Comparison of ENCODE assay signal across 15 cellular contexts in the genomic region with DNA sequence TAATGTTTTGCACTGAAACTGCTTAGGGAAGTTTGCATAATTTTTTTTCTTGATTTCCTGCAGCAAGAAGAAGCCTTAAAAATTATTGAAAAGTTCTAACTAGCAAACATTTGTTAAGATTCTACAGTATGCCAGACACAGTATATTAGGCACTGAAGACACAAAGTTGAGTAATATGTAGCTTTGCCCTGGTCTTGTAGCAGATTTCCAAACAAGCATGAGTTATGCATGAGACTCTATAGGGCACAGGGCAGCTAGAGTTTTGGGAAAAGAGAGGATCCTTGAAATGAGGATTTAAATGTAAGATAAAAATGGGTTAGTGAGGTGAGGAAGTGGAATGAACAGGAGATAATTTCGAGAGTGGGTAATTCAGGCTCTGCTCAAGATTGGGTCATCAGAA. TPM values are rescaled to one million over a fixed set of nuclear protein-coding genes. Genes with fewer than 3 reads are reported as not detected.
A peak's percentile ranks its signal among the peaks of the same experiment; 100 is the strongest.
DNase-seq lines count a peak whose midpoint lies in the region; ATAC-seq and TF ChIP-seq lines count a peak whose summit lies in the region.
"Had no signal": no experiment of that assay in that cellular context is flagged by ENCODE, and none has a peak within 500 bp of the region (broad histone marks: within the 10 kb centered on the region; RNA-seq: fewer than 3 reads in every experiment).

No MANE protein-coding gene starts in this region.

- peaks cover 26 to 46% (median 30%) of the 10 kb centered on the region in 7 donors for H3K4me1 Mint-ChIP-seq in naive thymus-derived CD4-positive, alpha-beta T cell

- H3K36me3 ChIP-seq in Karpas-422 (ENCODE audit: insufficient read depth, low read length): no peaks in the 10 kb centered on the region
- no peaks in the 10 kb centered on the region for H3K36me3 ChIP-seq in naive thymus-derived CD4-positive, alpha-beta T cell (ENCODE audit: control insufficient read depth in 2 of 3, insufficient read depth in 3 of 3, low read length in 3 of 3)
- H3K36me3 ChIP-seq in esophagus muscularis mucosa: no peaks in the 10 kb centered on the region

- POLR2A ChIA-PET in naive thymus-derived CD4-positive, alpha-beta T cell (lab: Charles Lee): interaction anchor here (0.8 to 2.7 kb wide), 5 partner anchors 8 to 41 kb away, joined by 3 to 28 read pairs (median 4); a partner anchor contains a TSS

- H3K9me3 ChIP-seq in Karpas-422 (ENCODE audit: low read length) (no peaks in the 10 kb centered on the region), esophagus muscularis mucosa (no peaks in the 10 kb centered on the region)
- no peaks in the 10 kb centered on the region for H3K9me3 ChIP-seq in naive thymus-derived CD4-positive, alpha-beta T cell (ENCODE audit: control insufficient read depth in 2 of 3, low read length in 3 of 3)
- H3K9me3 ChIP-seq: mucosa of descending colon had no signal

- H4K20me1 ChIP-seq in Karpas-422 (ENCODE audit: insufficient read depth, low read depth, low read length): no peaks in the 10 kb centered on the region

- H3K4me3 Mint-ChIP-seq in naive thymus-derived CD4-positive, alpha-beta T cell: peak overlapping the region in 5 of 10 donors; percentile 8 to 57 (median 41)

- H3K27ac ChIP-seq in Karpas-422 (ENCODE audit: low read length) (peak overlapping the region; percentile 89), esophagus muscularis mucosa (replicated peaks in 1 of 4) (no peak overlapping the region)
- H3K27ac ChIP-seq in naive thymus-derived CD4-positive, alpha-beta T cell (ENCODE audit: low read depth, low read length): peak overlapping the region; percentile 9
- H3K27ac ChIP-seq: parathyroid adenoma had no signal

- H3K27me3 Mint-ChIP-seq in naive thymus-derived CD4-positive, alpha-beta T cell: no peaks in the 10 kb centered on the region

- H3K9ac ChIP-seq in Karpas-422 (ENCODE audit: low read length): peak overlapping the region; percentile 39
- H3K9ac ChIP-seq: parathyroid adenoma had no signal

- H3K27ac Mint-ChIP-seq in activated naive CD4-positive, alpha-beta T cell treated with anti-CD3 and anti-CD28 coated beads, Interleukin-2, amount 50 U/mL, for 72 hours: peak overlapping the region; percentile 77 to 83
- peak overlapping the region; percentile 12 to 90 (median 82) for H3K27ac Mint-ChIP-seq in naive thymus-derived CD4-positive, alpha-beta T cell

- peak overlapping the region; percentile 59 for H3K4me2 ChIP-seq in Karpas-422 (ENCODE audit: low read depth, low read length, poor library complexity, severe bottlenecking)

- no peaks in the 10 kb centered on the region for H3K79me2 ChIP-seq in Karpas-422 (ENCODE audit: low read length)
- H3K79me2 ChIP-seq: parathyroid adenoma had no signal

- DNase-seq in SKM-1 treated with dmso at 0.1 percent for 144 hours (lab: John Stamatoyannopoulos, UW; ENCODE audit: unreplicated experiment) (peak; percentile 12), SKM-1 (lab: John Stamatoyannopoulos, UW; ENCODE audit: unreplicated experiment) (no peak), Karpas-422 (no peak), globus pallidus (ENCODE audit: low spot score) (no peak), NCI-H1436 (lab: John Stamatoyannopoulos, UW) (no peak), esophagus muscularis mucosa (ENCODE audit: extremely low spot score) (no peak)
- DNase-seq in activated naive CD4-positive, alpha-beta T cell treated with anti-CD3 and anti-CD28 coated beads, Interleukin-2, amount 50 U/mL, for 72 hours (ENCODE audit: low spot score in 2 of 2): no peak
- no peak for DNase-seq in naive thymus-derived CD4-positive, alpha-beta T cell
- DNase-seq: Calu3, head of caudate nucleus, kidney, substantia nigra had no signal

- no peak for TF ChIP-seq EP300 in esophagus muscularis mucosa (IDR thresholded peaks at IDR 0.05)

- TF ChIP-seq POLR2A in esophagus muscularis mucosa (IDR thresholded peaks at IDR 0.05; ENCODE audit: low read depth): no peak

- no peak for TF ChIP-seq CTCF in esophagus muscularis mucosa (IDR thresholded peaks at IDR 0.05)

- ATAC-seq in activated naive CD4-positive, alpha-beta T cell treated with anti-CD3 and anti-CD28 coated beads, Interleukin-2, amount 50 U/mL, for 72 hours: no peak
- no peak for ATAC-seq in naive thymus-derived CD4-positive, alpha-beta T cell

- no peaks in the 10 kb centered on the region for H3K27me3 ChIP-seq in Karpas-422 (ENCODE audit: low read length)
- no peaks in the 10 kb centered on the region for H3K27me3 ChIP-seq in naive thymus-derived CD4-positive, alpha-beta T cell (ENCODE audit: control insufficient read depth in 2 of 2, insufficient read depth in 2 of 2, low read length in 2 of 2)
- no peaks in the 10 kb centered on the region for H3K27me3 ChIP-seq in esophagus muscularis mucosa

- no peak overlapping the region for H3K4me3 ChIP-seq in Karpas-422 (ENCODE audit: low read length)
- no peak overlapping the region for H3K4me3 ChIP-seq in naive thymus-derived CD4-positive, alpha-beta T cell (ENCODE audit: low read length)
- no peak overlapping the region for H3K4me3 ChIP-seq in esophagus muscularis mucosa
- H3K4me3 ChIP-seq: mucosa of descending colon, skin epidermis had no signal

- H3K9me3 Mint-ChIP-seq in activated naive CD4-positive, alpha-beta T cell treated with anti-CD3 and anti-CD28 coated beads, Interleukin-2, amount 50 U/mL, for 72 hours: peaks cover 3 to 11% of the 10 kb centered on the region in 2 donors
- H3K9me3 Mint-ChIP-seq in naive thymus-derived CD4-positive, alpha-beta T cell: peaks cover 0 to 6% (median 0%) of the 10 kb centered on the region in 11 donors

- CTCF ChIA-PET in naive thymus-derived CD4-positive, alpha-beta T cell (lab: Charles Lee): interaction anchor here (1.3 kb wide), 1 partner anchor 30 kb away, joined by 3 read pairs; no protein-coding TSS in a partner anchor

- no peaks in the 10 kb centered on the region for H3K9me2 ChIP-seq in Karpas-422 (replicated peaks; ENCODE audit: insufficient read depth, low read length)

- H3K36me3 Mint-ChIP-seq in activated naive CD4-positive, alpha-beta T cell treated with anti-CD3 and anti-CD28 coated beads, Interleukin-2, amount 50 U/mL, for 72 hours: no peaks in the 10 kb centered on the region
- peaks cover 0 to 13% (median 0%) of the 10 kb centered on the region in 5 donors for H3K36me3 Mint-ChIP-seq in naive thymus-derived CD4-positive, alpha-beta T cell

- 68% methylated on average over 1 of the region's 1 CpG for WGBS in esophagus muscularis mucosa

- H2AFZ ChIP-seq in Karpas-422 (ENCODE audit: low read length): peak overlapping the region; percentile 72; the same call in 1 of the 2 replicates
- H2AFZ ChIP-seq: parathyroid adenoma had no signal

- intact Hi-C loops in naive thymus-derived CD4-positive, alpha-beta T cell (cut with micrococcal nuclease): no loop called here
- intact Hi-C loops in esophagus muscularis mucosa (cut with DNase I): no loop called here

- peaks cover 45% of the 10 kb centered on the region for H3K4me1 ChIP-seq in Karpas-422 (ENCODE audit: low read length)
- peaks cover 24 to 32% of the 10 kb centered on the region in 2 donors for H3K4me1 ChIP-seq in naive thymus-derived CD4-positive, alpha-beta T cell (ENCODE audit: control insufficient read depth in 2 of 2, insufficient read depth in 2 of 2, low read length in 2 of 2)
- peaks cover 0 to 29% (median 19%) of the 10 kb centered on the region in 4 donors for H3K4me1 ChIP-seq in esophagus muscularis mucosa
- H3K4me1 ChIP-seq: parathyroid adenoma had no signal

RNA-seq across cellular contexts. Expression of a gene that starts 8.6 kb away (rescaled TPM):
- total RNA-seq in Karpas-422 (2014; rRNA removed; shearing (Covaris generic); ENCODE audit: low replicate concordance): 0.40 and 0.63 TPM in 2 replicates
- total RNA-seq in activated naive CD4-positive, alpha-beta T cell treated with anti-CD3 and anti-CD28 coated beads, Interleukin-2, amount 50 U/mL, for 72 hours: 10 to 100 TPM; 12.4 to 26.1 TPM
- total RNA-seq in naive thymus-derived CD4-positive, alpha-beta T cell: 10 to 100 TPM; 10.2 to 55.5 (median 24.8) TPM
- polyA plus RNA-seq in naive thymus-derived CD4-positive, alpha-beta T cell: 1 to 10 TPM; 7.3 to 8.1 TPM
- total RNA-seq in esophagus muscularis mucosa: 1 to 10 TPM; 2.5 to 3.6 (median 2.8) TPM

Comparison
In these comparisons a context has a peak if more than half of its experiments do, and no peak if none do; other contexts are left out.
1. H3K27ac ChIP-seq: peak in Karpas-422 (single experiment) and naive thymus-derived CD4-positive, alpha-beta T cell (single experiment); none in esophagus muscularis mucosa (0 of 4).